In the genomic region with DNA sequence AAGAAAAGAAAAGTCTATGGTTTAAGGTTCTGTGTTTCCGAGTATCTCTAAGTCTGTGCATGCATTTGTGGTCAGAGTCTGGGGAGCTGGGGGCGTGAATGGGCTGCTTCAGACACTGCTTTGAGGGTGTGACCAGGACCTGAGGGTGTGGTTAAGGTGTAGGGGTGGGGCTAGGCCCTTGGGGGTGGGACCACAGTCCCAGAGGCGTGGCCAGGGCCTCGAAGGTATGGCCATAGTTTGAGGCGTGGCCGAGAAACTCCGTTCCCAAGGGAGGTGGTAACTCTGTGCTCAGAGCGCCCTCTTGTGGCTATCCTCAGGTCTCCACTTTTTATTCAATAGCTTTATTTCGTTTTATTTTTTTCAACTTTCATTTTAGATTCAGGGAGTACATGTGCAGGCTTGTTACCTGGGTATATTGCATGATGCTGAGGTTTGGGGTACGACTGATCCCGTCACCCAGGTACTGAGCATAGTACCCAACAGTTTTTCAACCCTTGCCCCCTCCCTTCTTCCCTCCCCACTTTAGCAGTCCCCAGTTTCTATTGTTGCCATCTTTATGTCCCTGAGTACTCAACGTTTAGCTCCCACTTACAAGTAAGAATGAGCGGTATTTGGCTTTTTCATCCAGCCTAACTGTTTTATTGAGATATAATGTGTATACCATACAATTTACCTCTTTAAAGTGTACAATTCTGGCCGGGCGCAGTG, we compare ENCODE assay signal across 1 cellular context.
TF ChIP-seq lines count a peak whose summit lies in the region.

No MANE protein-coding gene starts in this region.

TF ChIP-seq in GM12878, 131 proteins besides CTCF, POLR2A, EP300 and RAD21:
- TF ChIP-seq NFIC (IDR thresholded peaks at IDR 0.05; ENCODE audit: low read depth, low read length): no peak
- no peak; the same call in 1 of the 2 replicates for TF ChIP-seq FOXM1 (IDR thresholded peaks at IDR 0.05; ENCODE audit: low read depth, low read length)
- 0 out of 2 replicates have a peak, but pooled peaks have one; percentile 12 for TF ChIP-seq TCF12 (IDR thresholded peaks at IDR 0.05; ENCODE audit: low read depth, low read length)
- TF ChIP-seq KDM1A (IDR thresholded peaks at IDR 0.05; ENCODE audit: borderline replicate concordance): no peak
- TF ChIP-seq, protein P1, sequence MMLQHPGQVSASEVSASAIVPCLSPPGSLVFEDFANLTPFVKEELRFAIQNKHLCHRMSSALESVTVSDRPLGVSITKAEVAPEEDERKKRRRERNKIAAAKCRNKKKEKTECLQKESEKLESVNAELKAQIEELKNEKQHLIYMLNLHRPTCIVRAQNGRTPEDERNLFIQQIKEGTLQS (IDR thresholded peaks at IDR 0.05; ENCODE audit: borderline replicate concordance, extremely low read depth, low read depth, low read length): no peak
- TF ChIP-seq SP1 (IDR thresholded peaks at IDR 0.05; ENCODE audit: low read depth, low read length): peak; percentile 43
- peak; percentile 89; the same call in 2 of the 3 replicates for TF ChIP-seq POU2F2 (IDR thresholded peaks at IDR 0.05; ENCODE audit: borderline replicate concordance, low read depth, low read length)
- 0 out of 2 replicates have a peak, but pooled peaks have one; percentile 29 for TF ChIP-seq TAF1 (IDR thresholded peaks at IDR 0.05; ENCODE audit: borderline replicate concordance, low read depth, low read length)
- TF ChIP-seq BHLHE40 (IDR thresholded peaks at IDR 0.05; ENCODE audit: borderline replicate concordance in 1 of 2, low read depth in 2 of 2, low read length in 1 of 2): peak in 1 of 2 experiments; percentile 24; a peak in 1 of 4 replicates
- TF ChIP-seq MEF2B (IDR thresholded peaks at IDR 0.05; ENCODE audit: partially characterized antibody, poor library complexity, severe bottlenecking): peak; percentile 98
- no peak for TF ChIP-seq FOXK2 (IDR thresholded peaks at IDR 0.05)
- no peak for TF ChIP-seq SMAD1 (IDR thresholded peaks at IDR 0.05; ENCODE audit: low read depth, partially characterized antibody)
- TF ChIP-seq, protein P2, sequence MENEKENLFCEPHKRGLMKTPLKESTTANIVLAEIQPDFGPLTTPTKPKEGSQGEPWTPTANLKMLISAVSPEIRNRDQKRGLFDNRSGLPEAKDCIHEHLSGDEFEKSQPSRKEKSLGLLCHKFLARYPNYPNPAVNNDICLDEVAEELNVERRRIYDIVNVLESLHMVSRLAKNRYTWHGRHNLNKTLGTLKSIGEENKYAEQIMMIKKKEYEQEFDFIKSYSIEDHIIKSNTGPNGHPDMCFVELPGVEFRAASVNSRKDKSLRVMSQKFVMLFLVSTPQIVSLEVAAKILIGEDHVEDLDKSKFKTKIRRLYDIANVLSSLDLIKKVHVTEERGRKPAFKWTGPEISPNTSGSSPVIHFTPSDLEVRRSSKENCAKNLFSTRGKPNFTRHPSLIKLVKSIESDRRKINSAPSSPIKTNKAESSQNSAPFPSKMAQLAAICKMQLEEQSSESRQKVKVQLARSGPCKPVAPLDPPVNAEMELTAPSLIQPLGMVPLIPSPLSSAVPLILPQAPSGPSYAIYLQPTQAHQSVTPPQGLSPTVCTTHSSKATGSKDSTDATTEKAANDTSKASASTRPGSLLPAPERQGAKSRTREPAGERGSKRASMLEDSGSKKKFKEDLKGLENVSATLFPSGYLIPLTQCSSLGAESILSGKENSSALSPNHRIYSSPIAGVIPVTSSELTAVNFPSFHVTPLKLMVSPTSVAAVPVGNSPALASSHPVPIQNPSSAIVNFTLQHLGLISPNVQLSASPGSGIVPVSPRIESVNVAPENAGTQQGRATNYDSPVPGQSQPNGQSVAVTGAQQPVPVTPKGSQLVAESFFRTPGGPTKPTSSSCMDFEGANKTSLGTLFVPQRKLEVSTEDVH (IDR thresholded peaks at IDR 0.05; ENCODE audit: low read depth, partially characterized antibody): peak; percentile 6
- TF ChIP-seq, protein P3, sequence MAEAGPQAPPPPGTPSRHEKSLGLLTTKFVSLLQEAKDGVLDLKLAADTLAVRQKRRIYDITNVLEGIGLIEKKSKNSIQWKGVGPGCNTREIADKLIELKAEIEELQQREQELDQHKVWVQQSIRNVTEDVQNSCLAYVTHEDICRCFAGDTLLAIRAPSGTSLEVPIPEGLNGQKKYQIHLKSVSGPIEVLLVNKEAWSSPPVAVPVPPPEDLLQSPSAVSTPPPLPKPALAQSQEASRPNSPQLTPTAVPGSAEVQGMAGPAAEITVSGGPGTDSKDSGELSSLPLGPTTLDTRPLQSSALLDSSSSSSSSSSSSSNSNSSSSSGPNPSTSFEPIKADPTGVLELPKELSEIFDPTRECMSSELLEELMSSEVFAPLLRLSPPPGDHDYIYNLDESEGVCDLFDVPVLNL (IDR thresholded peaks at IDR 0.05; ENCODE audit: low read depth, low read length): no peak
- TF ChIP-seq EGR1 (IDR thresholded peaks at IDR 0.05; ENCODE audit: borderline replicate concordance in 1 of 2, low read depth in 2 of 2, low read length in 2 of 2): peak in 1 of 2 experiments; percentile 77; a peak in 1 of 3 replicates
- TF ChIP-seq NBN (IDR thresholded peaks at IDR 0.05): peak; percentile 95
- peak; percentile 95 for TF ChIP-seq RUNX3 (IDR thresholded peaks at IDR 0.05; ENCODE audit: low read length)
- no peak for TF ChIP-seq FOS (IDR thresholded peaks at IDR 0.05; ENCODE audit: borderline replicate concordance, extremely low read depth, insufficient read length)
- no peak for TF ChIP-seq NR2C1 (IDR thresholded peaks at IDR 0.05)
- TF ChIP-seq, protein P4, sequence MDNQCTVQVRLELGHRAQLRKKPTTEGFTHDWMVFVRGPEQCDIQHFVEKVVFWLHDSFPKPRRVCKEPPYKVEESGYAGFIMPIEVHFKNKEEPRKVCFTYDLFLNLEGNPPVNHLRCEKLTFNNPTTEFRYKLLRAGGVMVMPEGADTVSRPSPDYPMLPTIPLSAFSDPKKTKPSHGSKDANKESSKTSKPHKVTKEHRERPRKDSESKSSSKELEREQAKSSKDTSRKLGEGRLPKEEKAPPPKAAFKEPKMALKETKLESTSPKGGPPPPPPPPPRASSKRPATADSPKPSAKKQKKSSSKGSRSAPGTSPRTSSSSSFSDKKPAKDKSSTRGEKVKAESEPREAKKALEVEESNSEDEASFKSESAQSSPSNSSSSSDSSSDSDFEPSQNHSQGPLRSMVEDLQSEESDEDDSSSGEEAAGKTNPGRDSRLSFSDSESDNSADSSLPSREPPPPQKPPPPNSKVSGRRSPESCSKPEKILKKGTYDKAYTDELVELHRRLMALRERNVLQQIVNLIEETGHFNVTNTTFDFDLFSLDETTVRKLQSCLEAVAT (IDR thresholded peaks at IDR 0.05): peak; percentile 89
- TF ChIP-seq SMARCA5 (IDR thresholded peaks at IDR 0.05): 0 out of 2 replicates have a peak, but pooled peaks have one; percentile 25
- TF ChIP-seq, protein P5, sequence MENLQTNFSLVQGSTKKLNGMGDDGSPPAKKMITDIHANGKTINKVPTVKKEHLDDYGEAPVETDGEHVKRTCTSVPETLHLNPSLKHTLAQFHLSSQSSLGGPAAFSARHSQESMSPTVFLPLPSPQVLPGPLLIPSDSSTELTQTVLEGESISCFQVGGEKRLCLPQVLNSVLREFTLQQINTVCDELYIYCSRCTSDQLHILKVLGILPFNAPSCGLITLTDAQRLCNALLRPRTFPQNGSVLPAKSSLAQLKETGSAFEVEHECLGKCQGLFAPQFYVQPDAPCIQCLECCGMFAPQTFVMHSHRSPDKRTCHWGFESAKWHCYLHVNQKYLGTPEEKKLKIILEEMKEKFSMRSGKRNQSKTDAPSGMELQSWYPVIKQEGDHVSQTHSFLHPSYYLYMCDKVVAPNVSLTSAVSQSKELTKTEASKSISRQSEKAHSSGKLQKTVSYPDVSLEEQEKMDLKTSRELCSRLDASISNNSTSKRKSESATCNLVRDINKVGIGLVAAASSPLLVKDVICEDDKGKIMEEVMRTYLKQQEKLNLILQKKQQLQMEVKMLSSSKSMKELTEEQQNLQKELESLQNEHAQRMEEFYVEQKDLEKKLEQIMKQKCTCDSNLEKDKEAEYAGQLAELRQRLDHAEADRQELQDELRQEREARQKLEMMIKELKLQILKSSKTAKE (IDR thresholded peaks at IDR 0.05; ENCODE audit: low read depth, poor library complexity, severe bottlenecking): peak; percentile 29
- no peak for TF ChIP-seq HDAC2 (IDR thresholded peaks at IDR 0.05)
- peak; percentile 96 for TF ChIP-seq SMC3 (IDR thresholded peaks at IDR 0.05; ENCODE audit: borderline replicate concordance, low read length)
- 0 out of 2 replicates have a peak, but pooled peaks have one; percentile 32 for TF ChIP-seq CREM (IDR thresholded peaks at IDR 0.05; ENCODE audit: low read depth)
- peak; percentile 62 for TF ChIP-seq ATF7 (IDR thresholded peaks at IDR 0.05; ENCODE audit: low read depth)
- TF ChIP-seq LARP7 (IDR thresholded peaks at IDR 0.05): no peak
- peak; percentile 76; the same call in 1 of the 2 replicates for TF ChIP-seq YY1 (IDR thresholded peaks at IDR 0.05; ENCODE audit: low read depth, low read length)
- no peak for TF ChIP-seq RCOR1 (conservative IDR thresholded peaks at IDR 0.05; ENCODE audit: low read depth, low read length)
- TF ChIP-seq CHD1 (IDR thresholded peaks at IDR 0.05; ENCODE audit: low read depth, low read length): no peak
- TF ChIP-seq, protein P6, sequence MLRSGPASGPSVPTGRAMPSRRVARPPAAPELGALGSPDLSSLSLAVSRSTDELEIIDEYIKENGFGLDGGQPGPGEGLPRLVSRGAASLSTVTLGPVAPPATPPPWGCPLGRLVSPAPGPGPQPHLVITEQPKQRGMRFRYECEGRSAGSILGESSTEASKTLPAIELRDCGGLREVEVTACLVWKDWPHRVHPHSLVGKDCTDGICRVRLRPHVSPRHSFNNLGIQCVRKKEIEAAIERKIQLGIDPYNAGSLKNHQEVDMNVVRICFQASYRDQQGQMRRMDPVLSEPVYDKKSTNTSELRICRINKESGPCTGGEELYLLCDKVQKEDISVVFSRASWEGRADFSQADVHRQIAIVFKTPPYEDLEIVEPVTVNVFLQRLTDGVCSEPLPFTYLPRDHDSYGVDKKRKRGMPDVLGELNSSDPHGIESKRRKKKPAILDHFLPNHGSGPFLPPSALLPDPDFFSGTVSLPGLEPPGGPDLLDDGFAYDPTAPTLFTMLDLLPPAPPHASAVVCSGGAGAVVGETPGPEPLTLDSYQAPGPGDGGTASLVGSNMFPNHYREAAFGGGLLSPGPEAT (IDR thresholded peaks at IDR 0.05; ENCODE audit: low read depth): peak; percentile 46; the same call in 1 of the 2 replicates
- peak; percentile 98 for TF ChIP-seq HDGF (IDR thresholded peaks at IDR 0.05)
- TF ChIP-seq, protein P7, sequence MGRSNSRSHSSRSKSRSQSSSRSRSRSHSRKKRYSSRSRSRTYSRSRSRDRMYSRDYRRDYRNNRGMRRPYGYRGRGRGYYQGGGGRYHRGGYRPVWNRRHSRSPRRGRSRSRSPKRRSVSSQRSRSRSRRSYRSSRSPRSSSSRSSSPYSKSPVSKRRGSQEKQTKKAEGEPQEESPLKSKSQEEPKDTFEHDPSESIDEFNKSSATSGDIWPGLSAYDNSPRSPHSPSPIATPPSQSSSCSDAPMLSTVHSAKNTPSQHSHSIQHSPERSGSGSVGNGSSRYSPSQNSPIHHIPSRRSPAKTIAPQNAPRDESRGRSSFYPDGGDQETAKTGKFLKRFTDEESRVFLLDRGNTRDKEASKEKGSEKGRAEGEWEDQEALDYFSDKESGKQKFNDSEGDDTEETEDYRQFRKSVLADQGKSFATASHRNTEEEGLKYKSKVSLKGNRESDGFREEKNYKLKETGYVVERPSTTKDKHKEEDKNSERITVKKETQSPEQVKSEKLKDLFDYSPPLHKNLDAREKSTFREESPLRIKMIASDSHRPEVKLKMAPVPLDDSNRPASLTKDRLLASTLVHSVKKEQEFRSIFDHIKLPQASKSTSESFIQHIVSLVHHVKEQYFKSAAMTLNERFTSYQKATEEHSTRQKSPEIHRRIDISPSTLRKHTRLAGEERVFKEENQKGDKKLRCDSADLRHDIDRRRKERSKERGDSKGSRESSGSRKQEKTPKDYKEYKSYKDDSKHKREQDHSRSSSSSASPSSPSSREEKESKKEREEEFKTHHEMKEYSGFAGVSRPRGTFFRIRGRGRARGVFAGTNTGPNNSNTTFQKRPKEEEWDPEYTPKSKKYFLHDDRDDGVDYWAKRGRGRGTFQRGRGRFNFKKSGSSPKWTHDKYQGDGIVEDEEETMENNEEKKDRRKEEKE (IDR thresholded peaks at IDR 0.05): no peak
- TF ChIP-seq, protein P8, sequence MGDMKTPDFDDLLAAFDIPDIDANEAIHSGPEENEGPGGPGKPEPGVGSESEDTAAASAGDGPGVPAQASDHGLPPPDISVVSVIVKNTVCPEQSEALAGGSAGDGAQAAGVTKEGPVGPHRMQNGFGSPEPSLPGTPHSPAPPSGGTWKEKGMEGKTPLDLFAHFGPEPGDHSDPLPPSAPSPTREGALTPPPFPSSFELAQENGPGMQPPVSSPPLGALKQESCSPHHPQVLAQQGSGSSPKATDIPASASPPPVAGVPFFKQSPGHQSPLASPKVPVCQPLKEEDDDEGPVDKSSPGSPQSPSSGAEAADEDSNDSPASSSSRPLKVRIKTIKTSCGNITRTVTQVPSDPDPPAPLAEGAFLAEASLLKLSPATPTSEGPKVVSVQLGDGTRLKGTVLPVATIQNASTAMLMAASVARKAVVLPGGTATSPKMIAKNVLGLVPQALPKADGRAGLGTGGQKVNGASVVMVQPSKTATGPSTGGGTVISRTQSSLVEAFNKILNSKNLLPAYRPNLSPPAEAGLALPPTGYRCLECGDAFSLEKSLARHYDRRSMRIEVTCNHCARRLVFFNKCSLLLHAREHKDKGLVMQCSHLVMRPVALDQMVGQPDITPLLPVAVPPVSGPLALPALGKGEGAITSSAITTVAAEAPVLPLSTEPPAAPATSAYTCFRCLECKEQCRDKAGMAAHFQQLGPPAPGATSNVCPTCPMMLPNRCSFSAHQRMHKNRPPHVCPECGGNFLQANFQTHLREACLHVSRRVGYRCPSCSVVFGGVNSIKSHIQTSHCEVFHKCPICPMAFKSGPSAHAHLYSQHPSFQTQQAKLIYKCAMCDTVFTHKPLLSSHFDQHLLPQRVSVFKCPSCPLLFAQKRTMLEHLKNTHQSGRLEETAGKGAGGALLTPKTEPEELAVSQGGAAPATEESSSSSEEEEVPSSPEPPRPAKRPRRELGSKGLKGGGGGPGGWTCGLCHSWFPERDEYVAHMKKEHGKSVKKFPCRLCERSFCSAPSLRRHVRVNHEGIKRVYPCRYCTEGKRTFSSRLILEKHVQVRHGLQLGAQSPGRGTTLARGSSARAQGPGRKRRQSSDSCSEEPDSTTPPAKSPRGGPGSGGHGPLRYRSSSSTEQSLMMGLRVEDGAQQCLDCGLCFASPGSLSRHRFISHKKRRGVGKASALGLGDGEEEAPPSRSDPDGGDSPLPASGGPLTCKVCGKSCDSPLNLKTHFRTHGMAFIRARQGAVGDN (IDR thresholded peaks at IDR 0.05): no peak
- TF ChIP-seq RFX5 (IDR thresholded peaks at IDR 0.05; ENCODE audit: low read depth, low read length): no peak
- TF ChIP-seq MEF2A (IDR thresholded peaks at IDR 0.05; ENCODE audit: insufficient read depth, low read depth, low read length): 0 out of 2 replicates have a peak, but pooled peaks have one; percentile 39
- no peak for TF ChIP-seq MTA3 (IDR thresholded peaks at IDR 0.05; ENCODE audit: borderline replicate concordance, low read length)
- TF ChIP-seq MYC (IDR thresholded peaks at IDR 0.05; ENCODE audit: insufficient read depth, insufficient read length, insufficient replicate concordance, low read length, severe bottlenecking): no peak
- no peak for TF ChIP-seq KAT2A (conservative IDR thresholded peaks at IDR 0.05; ENCODE audit: control insufficient read depth, low read depth, low read length)
- TF ChIP-seq CBFB (IDR thresholded peaks at IDR 0.05; ENCODE audit: low read depth): peak; percentile 82; the same call in 1 of the 2 replicates
- peak; percentile 43; the same call in 1 of the 2 replicates for TF ChIP-seq ZNF384 (IDR thresholded peaks at IDR 0.05; ENCODE audit: borderline replicate concordance, low read depth, low read length)
- no peak for TF ChIP-seq ZSCAN29 (IDR thresholded peaks at IDR 0.05)
- TF ChIP-seq PAX5 (IDR thresholded peaks at IDR 0.05; ENCODE audit: borderline replicate concordance, low read depth, low read length): peak; percentile 53; the same call in 1 of the 2 replicates
- TF ChIP-seq CREB1 (IDR thresholded peaks at IDR 0.05; ENCODE audit: low read depth): no peak
